15 cellular contexts compared by ENCODE assay signal in the genomic region with DNA sequence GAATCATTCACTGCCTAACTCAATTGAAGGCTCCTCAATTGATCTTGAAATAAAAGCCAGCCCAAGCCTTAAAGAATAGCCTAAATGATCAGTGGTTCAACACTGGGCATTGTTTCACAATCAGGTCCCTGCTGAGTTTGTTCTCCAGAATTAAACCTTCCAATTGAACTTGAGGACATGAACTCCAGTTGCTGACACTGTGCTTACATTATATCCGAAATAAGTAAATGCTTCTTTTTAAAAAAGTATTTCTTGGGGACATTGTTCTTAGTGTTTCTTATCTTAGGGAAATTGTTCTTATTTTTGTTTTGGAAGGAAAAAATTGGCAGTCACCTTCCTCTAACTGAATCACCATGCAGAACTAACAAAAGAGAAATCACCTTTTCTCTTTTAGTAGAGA.
DNase-seq lines count a peak whose midpoint lies in the region; ATAC-seq and TF ChIP-seq lines count a peak whose summit lies in the region.
"Had no signal": no experiment of that assay in that cellular context is flagged by ENCODE, and none has a peak within 500 bp of the region (broad histone marks: within the 10 kb centered on the region; RNA-seq: fewer than 3 reads in every experiment).

No MANE protein-coding gene starts in this region.

- H3K4me3 ChIP-seq in cardiac fibroblast (replicated peaks in 1 of 2; ENCODE audit: low read depth in 2 of 2, low read length in 2 of 2) (no peak overlapping the region), fibroblast of the aortic adventitia (ENCODE audit: low read depth, low read length) (no peak overlapping the region)
- H3K4me3 ChIP-seq: BLaER1 treated with 17β-estradiol and CSF1 and Interleukin-3, amounts not matched to agents 10 nM and 100 nM had no signal

- H3K9me3 Mint-ChIP-seq in immature natural killer cell = peaks cover 0 to 25% (median 4%) of the 10 kb centered on the region in 6 donors
- H3K9me3 Mint-ChIP-seq: CD8-positive, alpha-beta T cell had no signal

- no peak for TF ChIP-seq CTCF in cardiac fibroblast (IDR thresholded peaks at IDR 0.05; ENCODE audit: low read depth, low read length)
- TF ChIP-seq CTCF in fibroblast of the aortic adventitia (IDR thresholded peaks at IDR 0.05; ENCODE audit: insufficient read depth, low read length) = no peak

- ATAC-seq in sciatic nerve = peak; percentile 51
- ATAC-seq: CD8-positive, alpha-beta T cell had no signal

- no peaks in the 10 kb centered on the region for H3K27me3 Mint-ChIP-seq in immature natural killer cell (ENCODE audit: low read depth in 3 of 3)
- H3K27me3 Mint-ChIP-seq: B cell had no signal

- H3K4me3 Mint-ChIP-seq in immature natural killer cell = no peak overlapping the region
- H3K4me3 Mint-ChIP-seq: B cell; CD8-positive, alpha-beta T cell; H9 had no signal

- peak; percentile 18 to 61 for DNase-seq in cardiac fibroblast (ENCODE audit: low read depth in 2 of 2)
- peak; percentile 11 for DNase-seq in dermis blood vessel endothelial cell
- peak; percentile 58 for DNase-seq in fibroblast of the aortic adventitia (ENCODE audit: low read depth)
- DNase-seq in sciatic nerve (ENCODE audit: low spot score) = no peak
- DNase-seq in RKO (ENCODE audit: low spot score) = no peak
- DNase-seq in immature natural killer cell = no peak
- DNase-seq in cortex of kidney (lab: John Stamatoyannopoulos, UW) = no peak
- DNase-seq: Calu3; CD8-positive, alpha-beta T cell; DMS79 treated with DMSO at 0.1 percent for 48 hours; GF-D8; GOT3; H9 had no signal

- no peaks in the 10 kb centered on the region for H3K36me3 Mint-ChIP-seq in immature natural killer cell
- H3K36me3 Mint-ChIP-seq: CD8-positive, alpha-beta T cell had no signal

- intact Hi-C loops in sciatic nerve (cut with DNase I) = no loop called here

- H3K4me1 Mint-ChIP-seq in immature natural killer cell = no peaks in the 10 kb centered on the region
- H3K4me1 Mint-ChIP-seq: B cell had no signal

- H3K27ac Mint-ChIP-seq in immature natural killer cell = no peak overlapping the region
- H3K27ac Mint-ChIP-seq: B cell; CD8-positive, alpha-beta T cell had no signal

Comparison
In these comparisons a context has a peak if more than half of its experiments do, and no peak if none do; other contexts are left out.
1. DNase-seq: peak in cardiac fibroblast (2 of 2), dermis blood vessel endothelial cell (single experiment) and fibroblast of the aortic adventitia (single experiment); none in sciatic nerve (single experiment), RKO (single experiment), immature natural killer cell (0 of 3) and cortex of kidney (single experiment).